Comparison of ENCODE assay signal across 17 cellular contexts in the genomic region with DNA sequence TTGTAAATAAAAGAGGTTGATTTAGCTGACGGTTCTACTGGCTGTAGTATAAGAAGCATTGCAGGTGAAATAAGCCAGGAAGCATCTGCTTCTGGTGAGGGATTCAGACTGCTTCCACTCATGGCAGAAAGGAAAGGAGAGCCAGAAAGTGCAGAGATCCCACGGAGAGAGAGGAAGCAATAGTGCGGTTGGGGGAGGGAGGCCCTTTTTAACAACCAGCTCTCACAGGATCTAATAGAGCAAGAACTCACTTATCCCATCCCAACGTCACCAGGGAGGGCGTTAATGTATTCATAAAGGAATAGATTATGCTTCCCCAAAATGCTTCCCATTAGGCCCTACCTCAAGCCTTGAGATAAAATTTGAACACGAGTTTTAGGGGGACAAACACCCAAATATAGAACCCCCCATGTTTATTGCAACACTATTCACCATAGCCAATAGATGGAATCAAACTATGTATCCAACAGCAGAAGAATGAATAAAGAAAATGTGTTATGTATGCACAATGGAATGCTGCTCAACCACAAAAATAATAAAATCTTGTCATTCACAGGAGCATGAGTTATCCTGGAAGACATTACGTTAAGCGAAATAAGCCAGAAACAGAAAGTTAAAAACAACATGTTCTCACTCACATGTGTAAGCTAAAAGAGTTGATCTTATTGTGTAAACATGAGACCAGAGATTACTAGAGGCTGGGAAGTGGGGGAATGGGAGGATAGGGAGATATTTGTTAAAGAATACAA.
A peak's percentile ranks its signal among the peaks of the same experiment; 100 is the strongest.
DNase-seq lines count a peak whose midpoint lies in the region; ATAC-seq and TF ChIP-seq lines count a peak whose summit lies in the region.
"Had no signal": no experiment of that assay in that cellular context is flagged by ENCODE, and none has a peak within 500 bp of the region (broad histone marks: within the 10 kb centered on the region; RNA-seq: fewer than 3 reads in every experiment).

No MANE protein-coding gene starts in this region.

- intact Hi-C loops in sciatic nerve (cut with DNase I) = no loop called here

- no peak for TF ChIP-seq CTCF in astrocyte of the spinal cord (IDR thresholded peaks at IDR 0.05; ENCODE audit: low read depth, low read length)
- TF ChIP-seq CTCF in fibroblast of the aortic adventitia (IDR thresholded peaks at IDR 0.05; ENCODE audit: insufficient read depth, low read length) = no peak

- no peak overlapping the region for H3K4me3 ChIP-seq in astrocyte of the spinal cord (ENCODE audit: low read depth, low read length)
- H3K4me3 ChIP-seq in fibroblast of the aortic adventitia (ENCODE audit: low read depth, low read length) = no peak overlapping the region
- H3K4me3 ChIP-seq: adrenal gland, dorsolateral prefrontal cortex, pancreas, SJSA1 had no signal

- DNase-seq in HS-5 (ENCODE audit: low read depth) (peak; percentile 50), astrocyte of the spinal cord (ENCODE audit: low read depth, low spot score) (peak; percentile 60), fibroblast of the aortic adventitia (ENCODE audit: low read depth) (peak; percentile 44), sciatic nerve (ENCODE audit: low spot score) (no peak), foreskin melanocyte (no peak), hepatic stellate cell (ENCODE audit: low spot score) (no peak), NCI-H748 (lab: John Stamatoyannopoulos, UW; ENCODE audit: unreplicated experiment) (no peak)
- DNase-seq: activated CD8-positive, alpha-beta T cell treated with anti-CD3 and anti-CD28 coated beads for 36 hours; adrenal gland; DMS153; dorsolateral prefrontal cortex; NCI-H1092; stimulated activated CD4-positive, alpha-beta T cell treated with anti-CD3 and anti-CD28 coated beads, Interleukin-12 subunit alpha, Interleukin-12 subunit beta, amount 100 ng/mL, for 4 hours; stimulated activated naive CD8-positive, alpha-beta T cell treated with anti-CD3 and anti-CD28 coated beads, Interleukin-15, Interleukin-2, amounts not matched to agents 100 U/mL and 50 U/mL, for 24 hours had no signal

- peak; percentile 79 for ATAC-seq in sciatic nerve
- no peak for ATAC-seq in GM19328 (IDR thresholded peaks at IDR 0.05; ENCODE audit: unreplicated experiment)
- ATAC-seq: activated CD8-positive, alpha-beta T cell treated with anti-CD3 and anti-CD28 coated beads for 36 hours; stimulated activated naive CD8-positive, alpha-beta T cell treated with anti-CD3 and anti-CD28 coated beads, Interleukin-15, Interleukin-2, amounts not matched to agents 100 U/mL and 50 U/mL, for 24 hours had no signal

- in situ Hi-C loops in astrocyte of the spinal cord (cut with HindIII; ENCODE audit: low sequenced_read_pairs) = no loop called here

Comparison
In these comparisons a context has a peak if more than half of its experiments do, and no peak if none do; other contexts are left out.
1. DNase-seq: peak in HS-5 (single experiment), astrocyte of the spinal cord (single experiment) and fibroblast of the aortic adventitia (single experiment); none in sciatic nerve (single experiment), foreskin melanocyte (single experiment), hepatic stellate cell (single experiment) and NCI-H748 (single experiment).